2 cellular contexts compared by ENCODE assay signal in the genomic region with DNA sequence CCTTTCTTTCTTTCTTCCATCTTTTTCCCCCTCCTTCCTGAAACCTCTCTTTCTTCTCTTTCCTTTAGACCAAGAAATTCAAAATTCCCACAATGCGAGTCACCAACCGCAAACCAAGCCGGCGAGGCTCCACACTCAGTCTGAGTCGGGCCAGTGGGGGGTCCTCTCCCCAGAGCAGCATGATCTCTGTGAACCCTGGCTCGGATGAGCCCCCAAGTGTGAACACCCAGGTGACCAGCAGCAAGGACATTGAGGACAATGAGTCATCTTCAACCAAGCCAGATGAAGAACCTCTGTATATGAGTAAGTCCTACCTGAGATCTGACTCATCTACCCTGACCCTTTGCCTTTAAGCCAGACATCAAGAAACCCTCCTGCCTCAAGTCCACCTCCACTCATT.
TF ChIP-seq lines count a peak whose summit lies in the region.

No MANE protein-coding gene starts in this region.

TF ChIP-seq in SK-N-SH, 30 proteins besides CTCF, POLR2A, EP300 and RAD21 (continued from another document):
- TF ChIP-seq EZH2phosphoT487 (IDR thresholded peaks at IDR 0.05; ENCODE audit: borderline replicate concordance, low read depth) (no peak), PBX3 (IDR thresholded peaks at IDR 0.05) (no peak), GABPA (IDR thresholded peaks at IDR 0.05; ENCODE audit: low read depth) (no peak), JUND (IDR thresholded peaks at IDR 0.05) (no peak), RFX5 (IDR thresholded peaks at IDR 0.05; ENCODE audit: low read length) (no peak), TAF1 (IDR thresholded peaks at IDR 0.05; ENCODE audit: borderline replicate concordance, low read depth, low read length) (no peak)
TF ChIP-seq in SK-N-SH: peak in this region for 0.

TF ChIP-seq in SK-N-SH treated with all-trans-retinoic acid at 6 μM for 48 hours, 23 proteins besides CTCF, POLR2A, EP300 and RAD21 (continued from another document):
- TF ChIP-seq ZFP30 (CRISPR knock-in tag; IDR thresholded peaks at IDR 0.05) (no peak), TSHZ2 (CRISPR knock-in tag; IDR thresholded peaks at IDR 0.05) (no peak), ZC3H10 (CRISPR knock-in tag; IDR thresholded peaks at IDR 0.05) (no peak)
